ENCODE assay signal across 11 cellular contexts in the genomic region with DNA sequence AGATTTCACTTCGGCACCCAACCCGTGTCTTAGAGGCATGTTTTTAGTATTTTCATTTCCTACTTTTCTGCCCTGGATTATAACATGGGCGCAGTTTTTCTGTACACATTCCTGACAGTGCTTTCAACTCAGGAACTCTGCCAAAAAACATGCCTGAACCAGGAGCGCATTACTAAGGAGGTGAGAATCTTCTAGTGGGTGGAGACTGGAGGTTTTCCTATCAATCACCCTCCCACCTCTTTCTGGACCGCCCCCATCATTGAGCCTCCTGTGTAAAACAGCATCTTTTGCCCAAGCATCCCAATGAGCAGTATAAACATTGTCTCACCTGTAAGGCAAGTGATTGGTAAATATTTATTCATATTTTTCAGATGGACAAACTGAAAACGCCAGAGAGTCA. TPM values are rescaled to one million over a fixed set of nuclear protein-coding genes. Genes with fewer than 3 reads are reported as not detected.
A peak's percentile ranks its signal among the peaks of the same experiment; 100 is the strongest.
DNase-seq lines count a peak whose midpoint lies in the region; ATAC-seq and TF ChIP-seq lines count a peak whose summit lies in the region.
"Had no signal": no experiment of that assay in that cellular context is flagged by ENCODE, and none has a peak within 500 bp of the region (broad histone marks: within the 10 kb centered on the region; RNA-seq: fewer than 3 reads in every experiment).

No MANE protein-coding gene starts in this region.

- H3K4me3 ChIP-seq in SU-DHL-6 (ENCODE audit: insufficient read depth, low read length, poor library complexity, severe bottlenecking) (no peak overlapping the region), fibroblast of villous mesenchyme (ENCODE audit: low read depth, low read length) (no peak overlapping the region), tibial artery (no peak overlapping the region)
- H3K4me3 ChIP-seq: dorsolateral prefrontal cortex, SK-N-MC had no signal

- H3K9me3 ChIP-seq in SU-DHL-6 (ENCODE audit: insufficient read depth, low read length) (no peaks in the 10 kb centered on the region), tibial artery (no peaks in the 10 kb centered on the region)

- H3K27ac ChIP-seq in SU-DHL-6 (ENCODE audit: low read depth, low read length) (peak overlapping the region; percentile 63; the same call in 1 of the 2 replicates), tibial artery (peak overlapping the region; percentile 21 to 44)
- H3K27ac ChIP-seq: SK-N-MC had no signal

- peak overlapping the region; percentile 52 for H3K27ac Mint-ChIP-seq in activated naive CD4-positive, alpha-beta T cell treated with anti-CD3 and anti-CD28 coated beads, Interleukin-2, amount 10 ng/mL, durations not matched to agents 7 days and 5 days

- H3K27me3 ChIP-seq in SU-DHL-6 (ENCODE audit: low read length), result no peaks in the 10 kb centered on the region
- no peaks in the 10 kb centered on the region for H3K27me3 ChIP-seq in tibial artery
- H3K27me3 ChIP-seq: dorsolateral prefrontal cortex had no signal

- no peak for ATAC-seq in sciatic nerve

- peaks cover 90% of the 10 kb centered on the region for H3K36me3 Mint-ChIP-seq in activated naive CD4-positive, alpha-beta T cell treated with anti-CD3 and anti-CD28 coated beads, Interleukin-2, amount 10 ng/mL, durations not matched to agents 7 days and 5 days

- no peaks in the 10 kb centered on the region; the same call in 1 of the 2 replicates for H4K20me1 ChIP-seq in SU-DHL-6 (ENCODE audit: low read depth, low read length)

- H3K36me3 ChIP-seq in SU-DHL-6 (ENCODE audit: low read length) (peaks cover 82% of the 10 kb centered on the region), tibial artery (peaks cover 0 to 29% (median 20%) of the 10 kb centered on the region in 3 donors)

- H3K4me1 ChIP-seq in tibial artery, result peaks cover 0 to 64% (median 18%) of the 10 kb centered on the region in 4 donors

- H3K27me3 Mint-ChIP-seq in activated naive CD4-positive, alpha-beta T cell treated with anti-CD3 and anti-CD28 coated beads, Interleukin-2, amount 10 ng/mL, durations not matched to agents 7 days and 5 days, result no peaks in the 10 kb centered on the region

- H3K9me2 ChIP-seq in SU-DHL-6 (replicated peaks; ENCODE audit: insufficient read depth, low read length), result no peaks in the 10 kb centered on the region

- no peak for DNase-seq in activated naive CD4-positive, alpha-beta T cell treated with anti-CD3 and anti-CD28 coated beads, Interleukin-2, amount 10 ng/mL, durations not matched to agents 7 days and 5 days
- DNase-seq in activated naive CD4-positive, alpha-beta T cell treated with Interleukin-2 at 50 U/mL for 16 hours, result no peak
- DNase-seq in fibroblast of villous mesenchyme (ENCODE audit: low read depth), result peak; percentile 29
- DNase-seq in tibial artery, result no peak
- no peak for DNase-seq in AG20443 (ENCODE audit: low spot score)
- DNase-seq in sciatic nerve (ENCODE audit: low spot score), result no peak
- no peak for DNase-seq in amniotic stem cell (lab: John Stamatoyannopoulos, UW)
- DNase-seq: dorsolateral prefrontal cortex, posterior cingulate gyrus had no signal

- CTCF ChIA-PET in activated naive CD4-positive, alpha-beta T cell treated with anti-CD3 and anti-CD28 coated beads, Interleukin-2, amount 10 ng/mL, durations not matched to agents 7 days and 5 days (lab: Charles Lee), result interaction anchor here (1.0 to 2.4 kb wide), 2 partner anchors 10 to 53 kb away, joined by 3 to 7 read pairs; partner anchors contain the start of gene STK17A

- no peak overlapping the region for H2AFZ ChIP-seq in SU-DHL-6 (ENCODE audit: low read depth, low read length, severe bottlenecking)

- no peak overlapping the region for H3K4me3 Mint-ChIP-seq in activated naive CD4-positive, alpha-beta T cell treated with anti-CD3 and anti-CD28 coated beads, Interleukin-2, amount 10 ng/mL, durations not matched to agents 7 days and 5 days

- intact Hi-C loops in tibial artery (cut with DNase I; ENCODE audit: low total_unique reads), result no loop called here
- intact Hi-C loops in sciatic nerve (cut with DNase I), result no loop called here

- H3K79me2 ChIP-seq in SU-DHL-6 (ENCODE audit: insufficient read depth, low read length), result peaks cover 54% of the 10 kb centered on the region

- H3K4me1 Mint-ChIP-seq in activated naive CD4-positive, alpha-beta T cell treated with anti-CD3 and anti-CD28 coated beads, Interleukin-2, amount 10 ng/mL, durations not matched to agents 7 days and 5 days, result peaks cover 89% of the 10 kb centered on the region

- TF ChIP-seq CTCF in SU-DHL-6 (IDR thresholded peaks at IDR 0.05; ENCODE audit: insufficient read depth, low read length, poor library complexity, severe bottlenecking) (no peak), fibroblast of villous mesenchyme (IDR thresholded peaks at IDR 0.05; ENCODE audit: insufficient read depth, low read depth, low read length) (no peak), tibial artery (IDR thresholded peaks at IDR 0.05) (no peak)

- H3K9ac ChIP-seq in SU-DHL-6 (ENCODE audit: low read length), result no peak overlapping the region

- peaks cover 87% of the 10 kb centered on the region for H3F3A ChIP-seq in SU-DHL-6 (ENCODE audit: insufficient read depth)

- no peaks in the 10 kb centered on the region for H3K9me3 Mint-ChIP-seq in activated naive CD4-positive, alpha-beta T cell treated with anti-CD3 and anti-CD28 coated beads, Interleukin-2, amount 10 ng/mL, durations not matched to agents 7 days and 5 days

- H3K4me2 ChIP-seq in SU-DHL-6 (ENCODE audit: low read depth, low read length, poor library complexity, severe bottlenecking), result no peak overlapping the region

RNA-seq across cellular contexts. Expression of gene STK17A, which starts 53.2 kb away (rescaled TPM):
- total RNA-seq in fibroblast of villous mesenchyme (50.6 and 91.1 TPM in 2 replicates), sciatic nerve (19.3 TPM)
